9 cellular contexts compared by ENCODE assay signal in genomic region chr7:64630496-64630895, GRCh38. TPM values are rescaled to one million over a fixed set of nuclear protein-coding genes. Genes with fewer than 3 reads are reported as not detected.
A peak's percentile ranks its signal among the peaks of the same experiment; 100 is the strongest.
DNase-seq lines count a peak whose midpoint lies in the region; ATAC-seq and TF ChIP-seq lines count a peak whose summit lies in the region.
"Had no signal": no experiment of that assay in that cellular context is flagged by ENCODE, and none has a peak within 500 bp of the region (broad histone marks: within the 10 kb centered on the region; RNA-seq: fewer than 3 reads in every experiment).

No MANE protein-coding gene starts in this region.

- intact Hi-C loops in natural killer cell (cut with micrococcal nuclease) (no loop called here), PC-9 (cut with micrococcal nuclease; ENCODE audit: unreplicated experiment) (no loop called here)

- no peak overlapping the region for H3K4me2 ChIP-seq in PC-9

- no peaks in the 10 kb centered on the region for H3F3A ChIP-seq in PC-9 (ENCODE audit: insufficient read depth, low read depth)

- H3K9me3 ChIP-seq in PC-9 (ENCODE audit: insufficient read depth, low read depth), result no peaks in the 10 kb centered on the region

- H3K27ac ChIP-seq in PC-9, result no peak overlapping the region

- DNase-seq in natural killer cell (no peak), PC-9 (no peak), fibroblast of villous mesenchyme (ENCODE audit: low read depth) (peak; percentile 18), HuH-7.5 (ENCODE audit: low spot score) (no peak)
- no peak for DNase-seq in natural killer cell treated with Interleukin-12 subunit alpha and Interleukin-12 subunit beta and Interleukin-15 and Interleukin-18, amount 100 ng/mL, for 72 hours (ENCODE audit: low spot score)
- DNase-seq in effector CD8-positive, alpha-beta T cell (lab: John Stamatoyannopoulos, UW), result no peak

- POLR2A ChIA-PET in PC-9 (lab: Charles Lee; ENCODE audit: unreplicated experiment), result no interaction called here

- CTCF ChIA-PET in PC-9 (lab: Charles Lee), result no interaction called here

- no peaks in the 10 kb centered on the region for H3K27me3 ChIP-seq in PC-9 (ENCODE audit: insufficient read depth, low read depth)

- BruUV-seq in PC-9 (replicated peaks; lab: Mats Ljungman, UMichigan), result no TSS peak

- H3K9me3 Mint-ChIP-seq in natural killer cell, result no peaks in the 10 kb centered on the region
- no peaks in the 10 kb centered on the region for H3K9me3 Mint-ChIP-seq in natural killer cell treated with Interleukin-12 subunit alpha and Interleukin-12 subunit beta and Interleukin-15 and Interleukin-18, amount 100 ng/mL, for 72 hours
- H3K9me3 Mint-ChIP-seq: T-helper 1 cell treated with Interleukin-12 subunit alpha and Interleukin-12 subunit beta and Interleukin-4 antibody, amounts not matched to agents 30 μg/mL and 1 μg/mL, for 36 hours had no signal

- H3K79me2 ChIP-seq in PC-9 (ENCODE audit: low read depth), result no peaks in the 10 kb centered on the region

- H2AFZ ChIP-seq in PC-9, result no peak overlapping the region

- H3K4me1 Mint-ChIP-seq in natural killer cell, result no peaks in the 10 kb centered on the region
- H3K4me1 Mint-ChIP-seq in natural killer cell treated with Interleukin-12 subunit alpha and Interleukin-12 subunit beta and Interleukin-15 and Interleukin-18, amount 100 ng/mL, for 72 hours (ENCODE audit: low read depth in 2 of 2), result no peaks in the 10 kb centered on the region

- no peaks in the 10 kb centered on the region for H3K9me2 ChIP-seq in PC-9 (ENCODE audit: insufficient read depth)

- ATAC-seq in natural killer cell (no peak), HG02798 (IDR thresholded peaks at IDR 0.05; ENCODE audit: poor library complexity, unreplicated experiment) (no peak), HG03196 (IDR thresholded peaks at IDR 0.05; ENCODE audit: unreplicated experiment) (no peak)
- no peak for ATAC-seq in natural killer cell treated with Interleukin-12 subunit alpha and Interleukin-12 subunit beta and Interleukin-15 and Interleukin-18, amount 100 ng/mL, for 72 hours

- no peaks in the 10 kb centered on the region for H3K36me3 ChIP-seq in PC-9 (ENCODE audit: low read depth)

- H3K4me3 ChIP-seq in PC-9 (no peak overlapping the region), fibroblast of villous mesenchyme (ENCODE audit: low read depth, low read length) (no peak overlapping the region)

- no peak overlapping the region for H3K4me3 Mint-ChIP-seq in natural killer cell
- no peak overlapping the region for H3K4me3 Mint-ChIP-seq in natural killer cell treated with Interleukin-12 subunit alpha and Interleukin-12 subunit beta and Interleukin-15 and Interleukin-18, amount 100 ng/mL, for 72 hours
- H3K4me3 Mint-ChIP-seq: T-helper 1 cell treated with Interleukin-12 subunit alpha and Interleukin-12 subunit beta and Interleukin-4 antibody, amounts not matched to agents 30 μg/mL and 1 μg/mL, for 36 hours had no signal

- H3K36me3 Mint-ChIP-seq in natural killer cell, result no peaks in the 10 kb centered on the region
- H3K36me3 Mint-ChIP-seq in natural killer cell treated with Interleukin-12 subunit alpha and Interleukin-12 subunit beta and Interleukin-15 and Interleukin-18, amount 100 ng/mL, for 72 hours, result no peaks in the 10 kb centered on the region

- H3K27me3 Mint-ChIP-seq in natural killer cell (ENCODE audit: low read depth in 2 of 2), result no peaks in the 10 kb centered on the region
- no peaks in the 10 kb centered on the region for H3K27me3 Mint-ChIP-seq in natural killer cell treated with Interleukin-12 subunit alpha and Interleukin-12 subunit beta and Interleukin-15 and Interleukin-18, amount 100 ng/mL, for 72 hours

- no peak overlapping the region for H3K27ac Mint-ChIP-seq in natural killer cell
- H3K27ac Mint-ChIP-seq in natural killer cell treated with Interleukin-12 subunit alpha and Interleukin-12 subunit beta and Interleukin-15 and Interleukin-18, amount 100 ng/mL, for 72 hours, result no peak overlapping the region
- H3K27ac Mint-ChIP-seq: T-helper 1 cell treated with Interleukin-12 subunit alpha and Interleukin-12 subunit beta and Interleukin-4 antibody, amounts not matched to agents 30 μg/mL and 1 μg/mL, for 36 hours had no signal

- no peaks in the 10 kb centered on the region for H4K20me1 ChIP-seq in PC-9 (ENCODE audit: insufficient read depth)

- TF ChIP-seq CTCF in natural killer cell (IDR thresholded peaks at IDR 0.05) (peak; percentile 13), PC-9 (conservative IDR thresholded peaks at IDR 0.05) (peak; percentile 48; the same call in 1 of the 2 replicates), fibroblast of villous mesenchyme (IDR thresholded peaks at IDR 0.05; ENCODE audit: insufficient read depth, low read depth, low read length) (peak; percentile 58)

- H3K4me1 ChIP-seq in PC-9 (replicated peaks; ENCODE audit: insufficient read depth), result no peaks in the 10 kb centered on the region

RNA-seq across cellular contexts. Expression of gene ZNF107, which starts 35.4 kb away (rescaled TPM):
- 10 to 100 TPM; 10.3 to 13.3 (median 10.4) TPM for total RNA-seq in natural killer cell
- 10 to 100 TPM in 1 of 2 donors, 1 to 10 TPM in 1; 7.9 to 16.8 TPM for total RNA-seq in natural killer cell treated with Interleukin-12 subunit alpha and Interleukin-12 subunit beta and Interleukin-15 and Interleukin-18, amount 100 ng/mL, for 72 hours
- total RNA-seq in PC-9 (2021), result 4.8 and 6.0 TPM in 2 replicates
- 2.3 and 3.9 TPM in 2 replicates for total RNA-seq in fibroblast of villous mesenchyme
